ENCODE assay signal across 9 cellular contexts in genomic region chr19:18387395-18387794, GRCh38. TPM values are rescaled to one million over a fixed set of nuclear protein-coding genes. Genes with fewer than 3 reads are reported as not detected.
DNase-seq lines count a peak whose midpoint lies in the region; ATAC-seq and TF ChIP-seq lines count a peak whose summit lies in the region.
"Had no signal": no experiment of that assay in that cellular context is flagged by ENCODE, and none has a peak within 500 bp of the region (broad histone marks: within the 10 kb centered on the region; RNA-seq: fewer than 3 reads in every experiment).

No MANE protein-coding gene starts in this region.

- H3K79me2 ChIP-seq in mammary epithelial cell (ENCODE audit: insufficient read depth, low read length) = peaks cover 12% of the 10 kb centered on the region

- WGBS in mammary epithelial cell (ENCODE audit: low coverage, missing lambda C conversion rate) = 0% methylated on average over 1 of the region's 1 CpG
- no CpG with 5 or more reads among the region's 1 CpG for WGBS in mesodermal cell (ENCODE audit: insufficient coverage in 2 of 2), 2 experiments

- peak overlapping the region; percentile 80 for H3K4me2 ChIP-seq in mammary epithelial cell (ENCODE audit: insufficient read depth, low read depth, low read length)

- CTCF ChIA-PET in mammary epithelial cell (lab: Charles Lee; ENCODE audit: low non-redundant PET) = no interaction called here

- H3K36me3 ChIP-seq in H7 (replicated peaks; ENCODE audit: control insufficient read depth, insufficient read depth, low read length) (no peaks in the 10 kb centered on the region), mammary epithelial cell (ENCODE audit: insufficient read depth, low read length) (no peaks in the 10 kb centered on the region), mesodermal cell (ENCODE audit: control insufficient read depth, insufficient read depth, low read length) (peaks cover 11% of the 10 kb centered on the region)

- TF ChIP-seq CTCF in 22Rv1 (IDR thresholded peaks at IDR 0.05) = no peak
- no peak for TF ChIP-seq CTCF in mammary epithelial cell (conservative IDR thresholded peaks at IDR 0.05 in 1 of 2, IDR thresholded peaks at IDR 0.05 in 1 of 2; ENCODE audit: extremely low read depth in 1 of 2, insufficient read depth in 1 of 2, low read depth in 1 of 2, low read length in 2 of 2)

- no peaks in the 10 kb centered on the region for H3K9me3 ChIP-seq in mammary epithelial cell (replicated peaks; ENCODE audit: insufficient read depth, low read length)
- H3K9me3 ChIP-seq in mesodermal cell (ENCODE audit: control insufficient read depth, low read length) = no peaks in the 10 kb centered on the region

- BruUV-seq in mammary epithelial cell (replicated peaks; lab: Mats Ljungman, UMichigan) = no TSS peak

- H2AFZ ChIP-seq in mammary epithelial cell (ENCODE audit: low read depth, low read length) = no peak overlapping the region

- peak overlapping the region; percentile 69 for H3K27ac ChIP-seq in 22Rv1
- H3K27ac ChIP-seq in mammary epithelial cell (ENCODE audit: insufficient read depth, low read depth, low read length) = no peak overlapping the region
- no peak overlapping the region for H3K27ac ChIP-seq in mesodermal cell (ENCODE audit: low read depth, low read length, severe bottlenecking)

- H3K27me3 ChIP-seq in H7 (ENCODE audit: control insufficient read depth, insufficient read depth, low read length) = peaks cover 6% of the 10 kb centered on the region; the same call in 1 of the 2 replicates
- no peaks in the 10 kb centered on the region for H3K27me3 ChIP-seq in mammary epithelial cell (ENCODE audit: insufficient read depth, low read length)

- H4K20me1 ChIP-seq in mammary epithelial cell (ENCODE audit: insufficient read depth, low read length) = no peaks in the 10 kb centered on the region

- ATAC-seq in activated CD4-positive, CD25-positive, alpha-beta regulatory T cell treated with anti-CD3 and anti-CD28 coated beads, Interleukin-2, amount 50 U/mL, for 24 hours = no peak

- dilution Hi-C loops in mammary epithelial cell (cut with HindIII; ENCODE audit: low sequenced_read_pairs) = no loop called here

- H3K4me3 ChIP-seq in H7 (ENCODE audit: insufficient read depth, low read depth, low read length) (peak overlapping the region; percentile 32; the same call in 1 of the 2 replicates), mammary epithelial cell (replicated peaks in 1 of 3; ENCODE audit: insufficient read depth in 1 of 3, low read depth in 2 of 3, low read length in 3 of 3) (peak overlapping the region; percentile 57 to 64 (median 60)), mesodermal cell (ENCODE audit: extremely low read depth, insufficient read depth, low read length, poor library complexity, severe bottlenecking) (peak overlapping the region; percentile 47)

- DNase-seq in H7 (no peak), mammary epithelial cell (no peak), T-helper 1 cell (no peak), iPS-NIHi7 (ENCODE audit: extremely low spot score) (no peak), cerebellar cortex (ENCODE audit: low spot score) (no peak)
- DNase-seq: NCI-H1048 had no signal

- in situ Hi-C loops in mammary epithelial cell (cut with MboI; ENCODE audit: low sequenced_read_pairs in 2 of 2) = no loop called here

- H3K9ac ChIP-seq in mammary epithelial cell (ENCODE audit: insufficient read depth, low read length) = no peak overlapping the region

- intact Hi-C loops in mammary epithelial cell (cut with micrococcal nuclease) = no loop called here

- H3K4me1 ChIP-seq in mammary epithelial cell (ENCODE audit: insufficient read depth, low read length) = peaks cover 26% of the 10 kb centered on the region
- peaks cover 28% of the 10 kb centered on the region for H3K4me1 ChIP-seq in mesodermal cell (ENCODE audit: control insufficient read depth, insufficient read depth, low read length, poor library complexity, severe bottlenecking)

RNA-seq across cellular contexts. Expression of gene GDF15, which starts 1.4 kb away (rescaled TPM):
- 0.30 and 1.4 TPM in 2 replicates for total RNA-seq in H7 (2014; rRNA removed; shearing (Covaris generic))
- total RNA-seq in mammary epithelial cell = 10 to 100 TPM; 78.7 to 93.2 TPM
- polyA plus RNA-seq in mammary epithelial cell = 21.2 TPM
- polyA minus RNA-seq in mammary epithelial cell = 1.8 TPM
- polyA plus RNA-seq in mesodermal cell (2013, experiment 1 of 2) = 38.5 TPM
- 29.4 TPM for polyA plus RNA-seq in mesodermal cell (2013, experiment 2 of 2)

RNA-seq across cellular contexts. Expression of gene LRRC25, which starts 10.0 kb away (rescaled TPM):
- 0.76 TPM in 1 of 2 replicates, not detected in the other for total RNA-seq in H7 (2014; rRNA removed; shearing (Covaris generic))
- not detected for total RNA-seq in mammary epithelial cell
- not detected for polyA plus RNA-seq in mammary epithelial cell
- not detected for polyA minus RNA-seq in mammary epithelial cell
- polyA plus RNA-seq in mesodermal cell (2013, experiment 1 of 2) = not detected
- polyA plus RNA-seq in mesodermal cell (2013, experiment 2 of 2) = not detected

RNA-seq across cellular contexts. Expression of gene SSBP4, which starts 31.8 kb away (rescaled TPM):
- total RNA-seq in H7 (2014; rRNA removed; shearing (Covaris generic)) = 91.1 and 134 TPM in 2 replicates
- 10 to 100 TPM; 34.0 to 41.0 TPM for total RNA-seq in mammary epithelial cell
- 14.3 TPM for polyA plus RNA-seq in mammary epithelial cell
- 1.7 TPM for polyA minus RNA-seq in mammary epithelial cell
- polyA plus RNA-seq in mesodermal cell (2013, experiment 1 of 2) = 89.4 TPM
- polyA plus RNA-seq in mesodermal cell (2013, experiment 2 of 2) = 70.1 TPM

RNA-seq across cellular contexts. Expression of gene PGPEP1, which starts 47.0 kb away (rescaled TPM):
- 11.5 and 13.6 TPM in 2 replicates for total RNA-seq in H7 (2014; rRNA removed; shearing (Covaris generic))
- 10 to 100 TPM; 16.3 to 18.7 TPM for total RNA-seq in mammary epithelial cell
- polyA plus RNA-seq in mammary epithelial cell = 4.5 TPM
- polyA minus RNA-seq in mammary epithelial cell = 7.3 TPM
- 12.9 TPM for polyA plus RNA-seq in mesodermal cell (2013, experiment 1 of 2)
- polyA plus RNA-seq in mesodermal cell (2013, experiment 2 of 2) = 9.9 TPM

RNA-seq across cellular contexts. Expression of gene ISYNA1, which starts 50.5 kb away (rescaled TPM):
- total RNA-seq in H7 (2014; rRNA removed; shearing (Covaris generic)) = 183 and 212 TPM in 2 replicates
- total RNA-seq in mammary epithelial cell = 10 to 100 TPM; 13.0 to 26.3 TPM
- polyA plus RNA-seq in mammary epithelial cell = 14.9 TPM
- 10.4 TPM for polyA minus RNA-seq in mammary epithelial cell
- 302 TPM for polyA plus RNA-seq in mesodermal cell (2013, experiment 1 of 2)
- 255 TPM for polyA plus RNA-seq in mesodermal cell (2013, experiment 2 of 2)

Comparison
In these comparisons a context has a peak if more than half of its experiments do, and no peak if none do; other contexts are left out.
1. RNA of gene GDF15, which starts 1.4 kb away (total RNA-seq): 78.7 to 93.2 TPM in mammary epithelial cell; 0.30 to 1.4 TPM in H7; every median in the first group is over 10 times any median in the second.
2. Peak in every context shown above with its lines, with median percentiles within 50 percentile points of each other: H3K4me3 ChIP-seq.